ENCODE assay signal across 25 cellular contexts in genomic region chr6:114042267-114043075, GRCh38.
DNase-seq lines count a peak whose midpoint lies in the region; ATAC-seq, FAIRE-seq and TF ChIP-seq lines count a peak whose summit lies in the region.
"Had no signal": no experiment of that assay in that cellular context is flagged by ENCODE, and none has a peak within 500 bp of the region (broad histone marks: within the 10 kb centered on the region; RNA-seq: fewer than 3 reads in every experiment).

No MANE protein-coding gene starts in this region.

- TF ChIP-seq CTCF in omental fat pad (IDR thresholded peaks at IDR 0.05) (no peak), OCI-LY7 (conservative IDR thresholded peaks at IDR 0.05; ENCODE audit: low read length) (no peak), pancreas (IDR thresholded peaks at IDR 0.05) (no peak)

- H3K4me2 ChIP-seq in OCI-LY7 (ENCODE audit: low read length): no peak overlapping the region

- POLR2A ChIA-PET in OCI-LY7 (lab: Charles Lee): no interaction called here

- ATAC-seq in GM19395 (IDR thresholded peaks at IDR 0.05; ENCODE audit: unreplicated experiment): peak; percentile 47
- peak; percentile 44 for ATAC-seq in HG03095 (IDR thresholded peaks at IDR 0.05; ENCODE audit: unreplicated experiment)
- peak; percentile 33 for ATAC-seq in omental fat pad (ENCODE audit: low FRiP score)
- no peak for ATAC-seq in pancreas
- ATAC-seq: left ventricle myocardium superior, mucosa of descending colon, right lobe of liver, WTC11 had no signal

- 60 to 73% methylated on average over 8 of the region's 8 CpGs for WGBS in pancreas, 2 donors

- H3K36me3 ChIP-seq in OCI-LY7 (ENCODE audit: insufficient read depth, low read length): no peaks in the 10 kb centered on the region
- no peaks in the 10 kb centered on the region for H3K36me3 ChIP-seq in pancreas
- H3K36me3 ChIP-seq: breast epithelium, right lobe of liver had no signal

- H3K4me1 ChIP-seq in OCI-LY7 (ENCODE audit: insufficient read depth, low read length, poor library complexity, severe bottlenecking): no peaks in the 10 kb centered on the region
- no peaks in the 10 kb centered on the region for H3K4me1 ChIP-seq in pancreas
- H3K4me1 ChIP-seq: breast epithelium, Caco-2, right lobe of liver had no signal

- DNase-seq in astrocyte of the hippocampus (ENCODE audit: low read depth, low spot score) (peak; percentile 66), omental fat pad (ENCODE audit: low spot score) (no peak), OCI-LY7 (ENCODE audit: low spot score) (no peak), frontal cortex (ENCODE audit: low spot score in 2 of 2) (no peak), NCI-H2081 (lab: John Stamatoyannopoulos, UW) (no peak), pancreas (no peak)
- DNase-seq: activated CD4-positive, alpha-beta T cell treated with anti-CD3 and anti-CD28 coated beads, Interleukin-2, amount 50 U/mL, for 48 hours; activated effector memory CD4-positive, alpha-beta T cell treated with anti-CD3 and anti-CD28 coated beads, Interleukin-2, amount 50 U/mL, for 16 hours; Caco-2; DMS79 treated with DMSO at 0.1 percent for 48 hours; left ventricle myocardium superior; MM.1S; mucosa of descending colon; NCI-H1417 treated with DMSO at 0.1 percent for 48 hours; NCI-H510A treated with DMSO at 0.1 percent for 48 hours; nephron progenitor cell; right lobe of liver; stimulated activated CD4-positive, alpha-beta T cell treated with anti-CD3 and anti-CD28 coated beads, Interleukin-15, amount 100 ng/mL, for 24 hours; stimulated activated CD8-positive, alpha-beta memory T cell treated with anti-CD3 and anti-CD28 coated beads, Interleukin-4, amount 100 ng/mL, for 48 hours; T1000 had no signal

- no peaks in the 10 kb centered on the region for H3K9me2 ChIP-seq in OCI-LY7 (ENCODE audit: insufficient read depth, low read length)

- no peaks in the 10 kb centered on the region for H3K9me3 ChIP-seq in OCI-LY7 (ENCODE audit: low read length)
- H3K9me3 ChIP-seq in pancreas: no peaks in the 10 kb centered on the region
- H3K9me3 ChIP-seq: breast epithelium, mucosa of descending colon, right lobe of liver had no signal

- FAIRE-seq in frontal cortex (lab: Jason Lieb, UNC): no peak
- FAIRE-seq in pancreas (lab: Jason Lieb, UNC): no peak
- FAIRE-seq: endothelial cell of umbilical vein had no signal

- intact Hi-C loops in OCI-LY7 (cut with micrococcal nuclease; ENCODE audit: unreplicated experiment): no loop called here
- intact Hi-C loops in pancreas (cut with DNase I): no loop called here

- CTCF ChIA-PET in OCI-LY7 (lab: Charles Lee; ENCODE audit: unreplicated experiment): no interaction called here

- H3K4me3 ChIP-seq in OCI-LY7 (ENCODE audit: low read depth, low read length, poor library complexity, severe bottlenecking): no peak overlapping the region
- H3K4me3 ChIP-seq in pancreas: no peak overlapping the region
- H3K4me3 ChIP-seq: breast epithelium, mucosa of descending colon, right lobe of liver had no signal

- no peaks in the 10 kb centered on the region for H3K27me3 ChIP-seq in pancreas
- H3K27me3 ChIP-seq: breast epithelium, right lobe of liver had no signal

- no TSS peak for BruUV-seq in OCI-LY7 (replicated peaks; lab: Mats Ljungman, UMichigan)

- H4K20me1 ChIP-seq in OCI-LY7 (ENCODE audit: insufficient read depth, low read length): no peaks in the 10 kb centered on the region

- no peaks in the 10 kb centered on the region for H3K79me2 ChIP-seq in OCI-LY7 (ENCODE audit: insufficient read depth, low read depth, low read length)

- H2AFZ ChIP-seq in OCI-LY7 (ENCODE audit: low read length): no peak overlapping the region

- no peak overlapping the region for H3K27ac ChIP-seq in OCI-LY7 (ENCODE audit: low read depth, low read length, poor library complexity, severe bottlenecking)
- H3K27ac ChIP-seq in pancreas: no peak overlapping the region
- H3K27ac ChIP-seq: breast epithelium, right lobe of liver had no signal

Comparison
In these comparisons a context has a peak if more than half of its experiments do, and no peak if none do; other contexts are left out.
1. ATAC-seq: peak in GM19395 (single experiment), HG03095 (single experiment) and omental fat pad (single experiment); none in pancreas (0 of 4).